Comparison of ENCODE assay signal across 8 cellular contexts in the genomic region with DNA sequence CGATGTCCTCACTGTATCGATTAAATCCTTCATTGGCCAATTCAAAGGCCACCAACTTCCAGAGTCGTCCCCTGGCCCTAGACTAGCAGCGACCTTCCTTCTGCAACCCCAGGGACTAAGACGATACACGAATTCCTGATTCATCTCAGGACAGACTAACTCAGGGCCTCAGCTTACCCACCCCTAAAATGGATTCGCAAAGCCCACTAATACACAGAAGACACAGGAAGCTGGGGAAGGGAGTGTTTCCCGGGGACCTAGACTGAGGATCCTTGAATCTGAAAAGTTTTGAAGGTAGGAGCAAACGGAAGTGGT. TPM values are rescaled to one million over a fixed set of nuclear protein-coding genes. Genes with fewer than 3 reads are reported as not detected.
DNase-seq lines count a peak whose midpoint lies in the region; ATAC-seq, FAIRE-seq and TF ChIP-seq lines count a peak whose summit lies in the region.

No MANE protein-coding gene starts in this region.

- no peak for FAIRE-seq in small intestine (lab: Jason Lieb, UNC)

- TF ChIP-seq CTCF in glutamatergic neuron (IDR thresholded peaks at IDR 0.05; ENCODE audit: partially characterized antibody, unreplicated experiment), result no peak

- DNase-seq in T-helper 17 cell (no peak), glutamatergic neuron (no peak), small intestine (peak; percentile 13), NCI-H2227 (lab: John Stamatoyannopoulos, UW; ENCODE audit: unreplicated experiment) (no peak), NCI-H128 (lab: John Stamatoyannopoulos, UW; ENCODE audit: unreplicated experiment) (no peak), glomerular visceral epithelial cell (ENCODE audit: extremely low spot score) (no peak), anterior cingulate cortex (lab: John Stamatoyannopoulos, UW) (no peak)

- H3K4me1 Mint-ChIP-seq in T-helper 17 cell, result peaks cover 38% of the 10 kb centered on the region
- peaks cover 22% of the 10 kb centered on the region for H3K4me1 Mint-ChIP-seq in glutamatergic neuron (ENCODE audit: low read depth, unreplicated experiment)

- H3K4me3 Mint-ChIP-seq in T-helper 17 cell (peak overlapping the region; percentile 93), glutamatergic neuron (ENCODE audit: unreplicated experiment) (peak overlapping the region; percentile 100)

- H3K27me3 Mint-ChIP-seq in T-helper 17 cell, result no peaks in the 10 kb centered on the region
- peaks cover 15% of the 10 kb centered on the region for H3K27me3 Mint-ChIP-seq in glutamatergic neuron (ENCODE audit: unreplicated experiment)

- WGBS in small intestine, 3 donors, result 0 to 3% (median 3%) methylated on average over 9 of the region's 9 CpGs

- ATAC-seq in GM21825 (IDR thresholded peaks at IDR 0.05; ENCODE audit: unreplicated experiment) (peak; percentile 3), T-helper 17 cell (no peak)

- peak overlapping the region; percentile 79 to 93 for H3K4me3 ChIP-seq in small intestine (ENCODE audit: low read depth in 1 of 2, low read length in 2 of 2)

- peaks cover 13% of the 10 kb centered on the region for H3K9me3 Mint-ChIP-seq in glutamatergic neuron (ENCODE audit: unreplicated experiment)

- H3K9me3 ChIP-seq in T-helper 17 cell (ENCODE audit: control insufficient read depth, low read length, poor library complexity, severe bottlenecking) (no peaks in the 10 kb centered on the region), small intestine (ENCODE audit: control insufficient read depth, low read depth) (no peaks in the 10 kb centered on the region)

- H3K27me3 ChIP-seq in small intestine (ENCODE audit: control insufficient read depth in 2 of 2, insufficient read depth in 2 of 2, low read length in 2 of 2), result no peaks in the 10 kb centered on the region

- H3K36me3 Mint-ChIP-seq in T-helper 17 cell (ENCODE audit: low read depth), result peaks cover 7% of the 10 kb centered on the region
- no peaks in the 10 kb centered on the region for H3K36me3 Mint-ChIP-seq in glutamatergic neuron (ENCODE audit: unreplicated experiment)

- peak overlapping the region; percentile 80 to 91 for H3K27ac ChIP-seq in small intestine (ENCODE audit: low read depth in 1 of 2, low read length in 1 of 2)

- peaks cover 3 to 4% of the 10 kb centered on the region in 2 donors for H3K4me1 ChIP-seq in small intestine (ENCODE audit: control insufficient read depth in 2 of 2, insufficient read depth in 1 of 2, low read depth in 1 of 2, low read length in 1 of 2)

- peak overlapping the region; percentile 94 for H3K27ac Mint-ChIP-seq in T-helper 17 cell
- H3K27ac Mint-ChIP-seq in glutamatergic neuron (ENCODE audit: unreplicated experiment), result peak overlapping the region; percentile 96

- H3K36me3 ChIP-seq in small intestine (ENCODE audit: control insufficient read depth in 2 of 2, insufficient read depth in 2 of 2, low read length in 2 of 2), result peaks cover 9 to 14% of the 10 kb centered on the region in 2 donors

RNA-seq across cellular contexts. Expression of a gene that starts 0.5 kb away (rescaled TPM):
- total RNA-seq in T-helper 17 cell (10 to 100 TPM; 43.7 to 74.6 TPM), glutamatergic neuron (ENCODE audit: unreplicated experiment) (68.3 TPM)
- 100 to 1,000 TPM; 118 to 149 (median 120) TPM for polyA plus RNA-seq in small intestine

RNA-seq across cellular contexts. Expression of a gene that starts 3.1 kb away (rescaled TPM):
- total RNA-seq in T-helper 17 cell (not detected), glutamatergic neuron (ENCODE audit: unreplicated experiment) (not detected)
- not detected for polyA plus RNA-seq in small intestine

RNA-seq across cellular contexts. Expression of a gene that starts 9.9 kb away (rescaled TPM):
- total RNA-seq in T-helper 17 cell (10 to 100 TPM; 47.0 to 54.6 TPM), glutamatergic neuron (ENCODE audit: unreplicated experiment) (31.9 TPM)
- 10 to 100 TPM; 62.7 to 83.0 (median 68.7) TPM for polyA plus RNA-seq in small intestine

RNA-seq across cellular contexts. Expression of a gene that starts 21.9 kb away (rescaled TPM):
- total RNA-seq in T-helper 17 cell (1 to 10 TPM in 1 of 2 donors, under 1 TPM in 1; 0.75 to 4.5 TPM), glutamatergic neuron (ENCODE audit: unreplicated experiment) (8.3 TPM)
- 1 to 10 TPM; 3.8 to 5.9 (median 5.3) TPM for polyA plus RNA-seq in small intestine

RNA-seq across cellular contexts. Expression of a gene that starts 22.2 kb away (rescaled TPM):
- total RNA-seq in T-helper 17 cell, result 100 to 1,000 TPM; 207 to 208 TPM
- 207 TPM for total RNA-seq in glutamatergic neuron (ENCODE audit: unreplicated experiment)
- polyA plus RNA-seq in small intestine, result 100 to 1,000 TPM in 2 of 3 donors, 10 to 100 TPM in 1; 68.1 to 121 (median 117) TPM
